Comparison of ENCODE assay signal across 32 cellular contexts in the genomic region with DNA sequence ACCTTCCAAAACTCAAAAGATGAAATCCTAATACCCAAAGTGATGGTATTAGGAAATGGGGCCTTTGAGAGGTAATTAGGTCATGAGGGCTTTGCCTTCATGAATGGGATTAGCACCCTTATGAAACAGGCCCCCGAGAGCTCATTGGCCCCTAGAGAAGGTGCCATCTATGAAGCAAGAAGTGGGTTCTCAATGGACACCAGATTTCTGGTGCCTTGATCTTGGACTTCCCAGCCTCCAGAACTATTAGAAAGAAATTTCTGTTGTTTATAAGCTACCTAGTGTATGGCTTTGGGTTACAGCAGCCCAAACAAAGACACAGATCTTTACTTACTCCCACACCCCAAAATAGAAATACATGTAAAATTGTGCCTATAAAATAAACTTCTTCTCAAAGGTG. TPM values are rescaled to one million over a fixed set of nuclear protein-coding genes. Genes with fewer than 3 reads are reported as not detected.
DNase-seq lines count a peak whose midpoint lies in the region; ATAC-seq, FAIRE-seq and TF ChIP-seq lines count a peak whose summit lies in the region.
"Had no signal": no experiment of that assay in that cellular context is flagged by ENCODE, and none has a peak within 500 bp of the region (broad histone marks: within the 10 kb centered on the region; RNA-seq: fewer than 3 reads in every experiment).

No MANE protein-coding gene starts in this region.

- in situ Hi-C loops in GM23248 (cut with MboI) (no loop called here), gastrocnemius medialis (cut with MboI; ENCODE audit: low sequenced_read_pairs in 4 of 4) (no loop called here)

- peaks cover 82% of the 10 kb centered on the region for H3F3A ChIP-seq in GM23248 (ENCODE audit: insufficient read depth)

- H3K4me2 ChIP-seq in GM23248 (ENCODE audit: unreplicated experiment) (no peak overlapping the region), keratinocyte (ENCODE audit: control insufficient read depth, extremely low read depth, insufficient read depth, low read depth, low read length) (peak overlapping the region; percentile 51)
- H3K4me2 ChIP-seq: BLaER1 had no signal

- no peak overlapping the region for H2AFZ ChIP-seq in GM23248
- H2AFZ ChIP-seq in keratinocyte (ENCODE audit: control insufficient read depth, low read length), result no peak overlapping the region

- H3K27me3 ChIP-seq in GM23248 (replicated peaks; ENCODE audit: insufficient read depth) (no peaks in the 10 kb centered on the region), ascending aorta (no peaks in the 10 kb centered on the region), keratinocyte (ENCODE audit: control insufficient read depth, extremely low read depth, insufficient read depth, low read length) (no peaks in the 10 kb centered on the region), gastrocnemius medialis (no peaks in the 10 kb centered on the region)
- H3K27me3 ChIP-seq: BLaER1, dorsolateral prefrontal cortex, heart left ventricle, MG63, neutrophil, transverse colon had no signal

- ATAC-seq in gastrocnemius medialis, result no peak
- ATAC-seq: K562; stimulated activated naive CD8-positive, alpha-beta T cell treated with anti-CD3 and anti-CD28 coated beads, Interleukin-15, amount 100 ng/mL, for 72 hours had no signal

- H3K4me1 ChIP-seq in GM23248 (ENCODE audit: insufficient read depth) (peaks cover 54% of the 10 kb centered on the region), ascending aorta (peaks cover 0 to 28% of the 10 kb centered on the region in 2 donors), keratinocyte (ENCODE audit: control insufficient read depth, extremely low read depth, insufficient read depth, low read length) (peaks cover 42% of the 10 kb centered on the region), gastrocnemius medialis (peaks cover 27 to 35% of the 10 kb centered on the region in 2 donors)
- H3K4me1 ChIP-seq: prostate gland had no signal

- FAIRE-seq in keratinocyte (lab: Jason Lieb, UNC), result no peak
- FAIRE-seq: H1, K562 had no signal

- H3K9ac ChIP-seq in GM23248 (peak overlapping the region; percentile 60), keratinocyte (ENCODE audit: control insufficient read depth, extremely low read depth, insufficient read depth, low read length) (peak overlapping the region; percentile 58)
- H3K9ac ChIP-seq: BLaER1 had no signal

- no peak for TF ChIP-seq POLR2A in gastrocnemius medialis (IDR thresholded peaks at IDR 0.05)

- no peaks in the 10 kb centered on the region for H4K20me1 ChIP-seq in GM23248 (ENCODE audit: insufficient read depth)
- no peaks in the 10 kb centered on the region for H4K20me1 ChIP-seq in keratinocyte (ENCODE audit: control insufficient read depth, extremely low read depth, insufficient read depth, low read length)
- H4K20me1 ChIP-seq: BLaER1 had no signal

- no peak overlapping the region for H3K4me3 ChIP-seq in GM23248
- no peak overlapping the region for H3K4me3 ChIP-seq in ascending aorta
- no peak overlapping the region for H3K4me3 ChIP-seq in keratinocyte (ENCODE audit: control insufficient read depth in 2 of 3, extremely low read depth in 1 of 3, insufficient read depth in 2 of 3, low read depth in 1 of 3, low read length in 3 of 3)
- no peak overlapping the region for H3K4me3 ChIP-seq in gastrocnemius medialis
- H3K4me3 ChIP-seq: BLaER1, dorsolateral prefrontal cortex, heart left ventricle, K562, MG63, prostate gland, transverse colon had no signal

- H3K9me3 ChIP-seq in GM23248 (ENCODE audit: low read depth), result no peaks in the 10 kb centered on the region
- peaks cover 0 to 8% of the 10 kb centered on the region in 2 donors for H3K9me3 ChIP-seq in ascending aorta
- peaks cover 1% of the 10 kb centered on the region for H3K9me3 ChIP-seq in keratinocyte (ENCODE audit: control insufficient read depth, low read depth, low read length)
- H3K9me3 ChIP-seq in gastrocnemius medialis, result peaks cover 0 to 11% (median 0%) of the 10 kb centered on the region in 3 donors
- H3K9me3 ChIP-seq: neutrophil, prostate gland, transverse colon had no signal

- WGBS in GM23248 (ENCODE audit: low coverage in 1 of 2, low lambda C conversion rate in 2 of 2, missing lambda C conversion rate in 2 of 2), 2 experiments, result 95 to 100% methylated on average over 1 of the region's 1 CpG

- H3K27ac ChIP-seq in GM23248 (peak overlapping the region; percentile 94), ascending aorta (peak overlapping the region; percentile 68 to 78), keratinocyte (ENCODE audit: control insufficient read depth, insufficient read depth, low read length) (peak overlapping the region; percentile 98), gastrocnemius medialis (peak overlapping the region; percentile 56 to 91 (median 74))
- H3K27ac ChIP-seq: BLaER1, dorsolateral prefrontal cortex, neutrophil, prostate gland, RWPE1, transverse colon had no signal

- TF ChIP-seq CTCF in ascending aorta (IDR thresholded peaks at IDR 0.05), result no peak
- no peak for TF ChIP-seq CTCF in keratinocyte (optimal IDR thresholded peaks at IDR 0.05 in 1 of 3, IDR thresholded peaks at IDR 0.05 in 1 of 3, conservative IDR thresholded peaks at IDR 0.05 in 1 of 3; ENCODE audit: extremely low read depth in 1 of 3, insufficient read depth in 2 of 3, low read length in 3 of 3)
- no peak for TF ChIP-seq CTCF in gastrocnemius medialis (IDR thresholded peaks at IDR 0.05 in 4 of 5, conservative IDR thresholded peaks at IDR 0.05 in 1 of 5)

- H3K9me1 ChIP-seq in keratinocyte (ENCODE audit: control insufficient read depth, extremely low read depth, insufficient read depth, low read length), result no peaks in the 10 kb centered on the region

- peaks cover 43% of the 10 kb centered on the region for H3K79me2 ChIP-seq in GM23248 (ENCODE audit: insufficient read depth)
- no peaks in the 10 kb centered on the region for H3K79me2 ChIP-seq in keratinocyte (ENCODE audit: control insufficient read depth, insufficient read depth, low read length)

- no peak for DNase-seq in GM23248
- no peak for DNase-seq in ascending aorta (ENCODE audit: low spot score in 2 of 2)
- DNase-seq in keratinocyte (ENCODE audit: low read depth, low spot score), result no peak
- no peak for DNase-seq in gastrocnemius medialis
- no peak for DNase-seq in NAMALWA (ENCODE audit: low spot score)
- no peak for DNase-seq in islet precursor cell
- DNase-seq in SHP77 treated with DMSO at 0.1 percent for 48 hours (lab: John Stamatoyannopoulos, UW), result no peak
- no peak for DNase-seq in UCSD-AML1 (lab: John Stamatoyannopoulos, UW; ENCODE audit: unreplicated experiment)
- DNase-seq: activated CD4-positive, alpha-beta T cell treated with anti-CD3 and anti-CD28 coated beads for 48 hours; activated CD8-positive, alpha-beta memory T cell treated with anti-CD3 and anti-CD28 coated beads for 24 hours; activated effector memory CD4-positive, alpha-beta T cell treated with anti-CD3 and anti-CD28 coated beads, Interleukin-2, amount 50 U/mL, for 16 hours; activated naive CD8-positive, alpha-beta T cell treated with anti-CD3 and anti-CD28 coated beads, Interleukin-2, amount 10 ng/mL, durations not matched to agents 7 days and 5 days; cerebellar nuclear complex; DMS153; dorsolateral prefrontal cortex; left cardiac atrium; naive B cell; NCI-H1417; NCI-H2081 treated with DMSO at 0.1 percent for 48 hours; NCI-H446; NCI-H774; stimulated activated naive CD8-positive, alpha-beta T cell treated with anti-CD3 and anti-CD28 coated beads, Interleukin-15, amount 100 ng/mL, for 72 hours; T-helper 2 cell; transverse colon had no signal

- intact Hi-C loops in ascending aorta (cut with DNase I), result no loop called here
- intact Hi-C loops in gastrocnemius medialis (cut with DNase I; ENCODE audit: low total_unique reads), result no loop called here

- dilution Hi-C loops in keratinocyte (cut with MboI; ENCODE audit: extremely low pct_ligation_motif_present, low sequenced_read_pairs), result no loop called here

- no peaks in the 10 kb centered on the region for H3K9me2 ChIP-seq in GM23248 (ENCODE audit: insufficient read depth)

- H3K36me3 ChIP-seq in GM23248 (ENCODE audit: low read depth), result peaks cover 32% of the 10 kb centered on the region
- peaks cover 3% of the 10 kb centered on the region in 2 donors for H3K36me3 ChIP-seq in ascending aorta
- peaks cover 2% of the 10 kb centered on the region in 2 experiments for H3K36me3 ChIP-seq in keratinocyte (ENCODE audit: control insufficient read depth in 2 of 2, extremely low read depth in 1 of 2, insufficient read depth in 2 of 2, low read length in 2 of 2)
- H3K36me3 ChIP-seq in gastrocnemius medialis, result peaks cover 0 to 3% of the 10 kb centered on the region in 2 donors
- H3K36me3 ChIP-seq: neutrophil, prostate gland, transverse colon had no signal

RNA-seq across cellular contexts. Expression of gene SOCS6, which starts 45.4 kb away (rescaled TPM):
- total RNA-seq in GM23248 (2014; rRNA removed; shearing (Covaris generic)), result 43.7 and 48.1 TPM in 2 replicates
- 30.0 and 31.7 TPM in 2 replicates for polyA plus RNA-seq in GM23248 (2016; fragmentation: Nextera tagmentation; extraction: Ambion mirVana)
- 5.5 TPM for total RNA-seq in ascending aorta
- polyA plus RNA-seq in keratinocyte, result 18.7 to 22.2 TPM (median 20.4 TPM) in 3 replicates
- 14.8 TPM for polyA plus RNA-seq in keratinocyte (2011; ENCODE audit: low read depth)
- polyA plus RNA-seq in keratinocyte (2011; cell fraction: cytosol; rRNA removed), result 11.4 and 15.8 TPM in 2 replicates
- polyA plus RNA-seq in keratinocyte (2011; cell fraction: nucleus; rRNA removed), result 21.6 and 26.0 TPM in 2 replicates
- 14.0 and 16.3 TPM in 2 replicates for polyA plus RNA-seq in keratinocyte (2012; ENCODE audit: low replicate concordance)
- polyA minus RNA-seq in keratinocyte, result 24.4 to 45.0 TPM (median 43.3 TPM) in 3 replicates
- polyA minus RNA-seq in keratinocyte (2011; cell fraction: cytosol; rRNA and poly(A)+ RNA removed), result 18.0 TPM
- 22.9 and 34.6 TPM in 2 replicates for polyA minus RNA-seq in keratinocyte (2011; cell fraction: nucleus; rRNA and poly(A)+ RNA removed)
- 10 to 100 TPM; 12.8 to 26.8 (median 16.3) TPM for total RNA-seq in gastrocnemius medialis
